Comparison of ENCODE assay signal across 8 cellular contexts in genomic region chr6:35776364-35777215, GRCh38. TPM values are rescaled to one million over a fixed set of nuclear protein-coding genes. Genes with fewer than 3 reads are reported as not detected.
DNase-seq lines count a peak whose midpoint lies in the region; ATAC-seq and TF ChIP-seq lines count a peak whose summit lies in the region.

TSS of gene CLPSL2 (plus strand) at chr6:35776598. CDS start at chr6:35776619, 21 bp downstream.

- peak within 1 kb of the TSS; percentile 3; the same call in 1 of the 2 replicates for H3K27ac ChIP-seq in HCT116 (ENCODE audit: low read depth, low read length)

- no peak for TF ChIP-seq POLR2A in HCT116 (IDR thresholded peaks at IDR 0.05; ENCODE audit: borderline replicate concordance, extremely low read depth, insufficient read depth, insufficient read length)

- H3K9me3 ChIP-seq in HCT116 (ENCODE audit: control insufficient read depth in 1 of 2, insufficient read depth in 1 of 2, low read depth in 1 of 2, low read length in 2 of 2): no peaks in the 10 kb centered on the region

- no peaks in the 10 kb centered on the region for H4K20me1 ChIP-seq in HCT116 (ENCODE audit: insufficient read depth)

- in situ Hi-C loops in ACHN (cut with HindIII; ENCODE audit: low pct_ligation_motif_present, low pct_unique_long_range_greater_than_20kb, low sequenced_read_pairs): no loop called here
- in situ Hi-C loops in G401 (cut with HindIII; ENCODE audit: low sequenced_read_pairs): no loop called here

- no peaks in the 10 kb centered on the region for H3K9me2 ChIP-seq in HCT116 (ENCODE audit: insufficient read depth)

- peak within 1 kb of the TSS; percentile 91 for H3K4me2 ChIP-seq in HCT116 (ENCODE audit: low read length)

- H3K36me3 ChIP-seq in HCT116 (ENCODE audit: control insufficient read depth in 1 of 2, insufficient read depth in 2 of 2, low read length in 2 of 2): no peaks in the 10 kb centered on the region

- peaks cover 12 to 21% of the 10 kb centered on the region in 2 experiments; a peak in 3 of 4 replicates for H3K4me1 ChIP-seq in HCT116 (ENCODE audit: control insufficient read depth in 1 of 2, insufficient read depth in 2 of 2, low read length in 2 of 2)

- BruUV-seq in HCT116 (replicated peaks; lab: Mats Ljungman, UMichigan): no TSS peak

- POLR2A ChIA-PET in HCT116 (lab: Charles Lee): no interaction called here

- no peaks in the 10 kb centered on the region for H3K36me3 Mint-ChIP-seq in activated T-helper 1 cell treated with anti-CD3 and anti-CD28 coated beads, Interleukin-12 subunit alpha, Interleukin-12 subunit beta, Interleukin-2, Interleukin-4 antibody, amounts not matched to agents 30 ng/mL and 10 ng/mL and 1 ng/mL, durations not matched to agents 14 hours and 24 hours and 36 hours (ENCODE audit: low read depth)
- no peaks in the 10 kb centered on the region for H3K36me3 Mint-ChIP-seq in stimulated activated naive B cell treated with anti-CD40 and anti-IgM and Interleukin-4, amounts not matched to agents 10 μg/mL and 1 μg/mL and 100 μg/mL, for 72 hours

- DNase-seq in ACHN (peak; percentile 31), HCT116 (ENCODE audit: low read depth, low spot score) (no peak), G401 (ENCODE audit: low spot score) (no peak)
- no peak for DNase-seq in activated T-helper 1 cell treated with anti-CD3 and anti-CD28 coated beads, Interleukin-12 subunit alpha, Interleukin-12 subunit beta, Interleukin-2, Interleukin-4 antibody, amounts not matched to agents 30 ng/mL and 10 ng/mL and 1 ng/mL, durations not matched to agents 14 hours and 24 hours and 36 hours (ENCODE audit: low spot score)
- peak; percentile 15 for DNase-seq in stimulated activated naive B cell treated with anti-CD40 and anti-IgM and Interleukin-4, amounts not matched to agents 10 μg/mL and 1 μg/mL and 100 μg/mL, for 72 hours

- ATAC-seq in HCT116: peak; percentile 83
- peak; percentile 78 to 79 for ATAC-seq in stimulated activated naive B cell treated with anti-CD40 and anti-IgM and Interleukin-4, amounts not matched to agents 10 μg/mL and 1 μg/mL and 100 μg/mL, for 72 hours (replicated peaks)
- no peak for ATAC-seq in HG02642 (IDR thresholded peaks at IDR 0.05; ENCODE audit: poor library complexity, unreplicated experiment)
- ATAC-seq in GM19463 (IDR thresholded peaks at IDR 0.05; ENCODE audit: unreplicated experiment): no peak

- H3K9me3 Mint-ChIP-seq in activated T-helper 1 cell treated with anti-CD3 and anti-CD28 coated beads, Interleukin-12 subunit alpha, Interleukin-12 subunit beta, Interleukin-2, Interleukin-4 antibody, amounts not matched to agents 30 ng/mL and 10 ng/mL and 1 ng/mL, durations not matched to agents 14 hours and 24 hours and 36 hours: no peaks in the 10 kb centered on the region
- H3K9me3 Mint-ChIP-seq in stimulated activated naive B cell treated with anti-CD40 and anti-IgM and Interleukin-4, amounts not matched to agents 10 μg/mL and 1 μg/mL and 100 μg/mL, for 72 hours: no peaks in the 10 kb centered on the region

- peak within 1 kb of the TSS; percentile 98 for H2AFZ ChIP-seq in HCT116 (ENCODE audit: low read depth, low read length, poor library complexity, severe bottlenecking)

- no peak within 1 kb of the TSS for H3K27ac Mint-ChIP-seq in activated T-helper 1 cell treated with anti-CD3 and anti-CD28 coated beads, Interleukin-12 subunit alpha, Interleukin-12 subunit beta, Interleukin-2, Interleukin-4 antibody, amounts not matched to agents 30 ng/mL and 10 ng/mL and 1 ng/mL, durations not matched to agents 14 hours and 24 hours and 36 hours
- H3K27ac Mint-ChIP-seq in stimulated activated naive B cell treated with anti-CD40 and anti-IgM and Interleukin-4, amounts not matched to agents 10 μg/mL and 1 μg/mL and 100 μg/mL, for 72 hours: no peak within 1 kb of the TSS

- H3K27me3 Mint-ChIP-seq in activated T-helper 1 cell treated with anti-CD3 and anti-CD28 coated beads, Interleukin-12 subunit alpha, Interleukin-12 subunit beta, Interleukin-2, Interleukin-4 antibody, amounts not matched to agents 30 ng/mL and 10 ng/mL and 1 ng/mL, durations not matched to agents 14 hours and 24 hours and 36 hours (ENCODE audit: insufficient read depth): peaks cover 24% of the 10 kb centered on the region
- peaks cover 18 to 25% of the 10 kb centered on the region in 2 donors for H3K27me3 Mint-ChIP-seq in stimulated activated naive B cell treated with anti-CD40 and anti-IgM and Interleukin-4, amounts not matched to agents 10 μg/mL and 1 μg/mL and 100 μg/mL, for 72 hours

- RAD21 ChIA-PET in HCT116 (lab: Charles Lee; ENCODE audit: low non-redundant PET in 1 of 2, low total read pairs in 2 of 2, uncharacterized antibody in 2 of 2, unreplicated experiment in 2 of 2): no interaction called here

- H3K4me3 ChIP-seq in HCT116 (replicated peaks in 1 of 2; ENCODE audit: low read depth in 1 of 2, low read length in 2 of 2) (peak within 1 kb of the TSS; percentile 39 to 59), iPS-11a (ENCODE audit: low read depth, low read length) (peak within 1 kb of the TSS; percentile 37)

- no peak for TF ChIP-seq RAD21 in HCT116 (IDR thresholded peaks at IDR 0.05; ENCODE audit: low read depth)

- H3K27me3 ChIP-seq in HCT116 (ENCODE audit: insufficient read depth, low read length): no peaks in the 10 kb centered on the region

- peak within 1 kb of the TSS; percentile 47 for H3K4me3 Mint-ChIP-seq in activated T-helper 1 cell treated with anti-CD3 and anti-CD28 coated beads, Interleukin-12 subunit alpha, Interleukin-12 subunit beta, Interleukin-2, Interleukin-4 antibody, amounts not matched to agents 30 ng/mL and 10 ng/mL and 1 ng/mL, durations not matched to agents 14 hours and 24 hours and 36 hours
- peak within 1 kb of the TSS; percentile 81 for H3K4me3 Mint-ChIP-seq in stimulated activated naive B cell treated with anti-CD40 and anti-IgM and Interleukin-4, amounts not matched to agents 10 μg/mL and 1 μg/mL and 100 μg/mL, for 72 hours

- no peaks in the 10 kb centered on the region for H3K79me2 ChIP-seq in HCT116 (ENCODE audit: insufficient read depth, low read length)

- intact Hi-C loops in HCT116 (cut with micrococcal nuclease): no loop called here
- intact Hi-C loops in activated T-helper 1 cell treated with anti-CD3 and anti-CD28 coated beads, Interleukin-12 subunit alpha, Interleukin-12 subunit beta, Interleukin-2, Interleukin-4 antibody, amounts not matched to agents 30 ng/mL and 10 ng/mL and 1 ng/mL, durations not matched to agents 14 hours and 24 hours and 36 hours (cut with micrococcal nuclease): no loop called here

- TF ChIP-seq CTCF in HCT116 (IDR thresholded peaks at IDR 0.05 in 2 of 3, conservative IDR thresholded peaks at IDR 0.05 in 1 of 3; ENCODE audit: borderline replicate concordance in 1 of 3, insufficient read depth in 1 of 3, low read depth in 2 of 3, low read length in 2 of 3): no peak

- H3K9ac ChIP-seq in HCT116 (ENCODE audit: low read length): peak within 1 kb of the TSS; percentile 59

- CTCF ChIA-PET in HCT116 (lab: Charles Lee): no interaction called here

- no peaks in the 10 kb centered on the region for H3K4me1 Mint-ChIP-seq in activated T-helper 1 cell treated with anti-CD3 and anti-CD28 coated beads, Interleukin-12 subunit alpha, Interleukin-12 subunit beta, Interleukin-2, Interleukin-4 antibody, amounts not matched to agents 30 ng/mL and 10 ng/mL and 1 ng/mL, durations not matched to agents 14 hours and 24 hours and 36 hours (ENCODE audit: low read depth)
- H3K4me1 Mint-ChIP-seq in stimulated activated naive B cell treated with anti-CD40 and anti-IgM and Interleukin-4, amounts not matched to agents 10 μg/mL and 1 μg/mL and 100 μg/mL, for 72 hours: peaks cover 15 to 26% of the 10 kb centered on the region in 2 donors

TF ChIP-seq in HCT116, 20 proteins besides CTCF, POLR2A, EP300 and RAD21:
- TF ChIP-seq, protein P1, sequence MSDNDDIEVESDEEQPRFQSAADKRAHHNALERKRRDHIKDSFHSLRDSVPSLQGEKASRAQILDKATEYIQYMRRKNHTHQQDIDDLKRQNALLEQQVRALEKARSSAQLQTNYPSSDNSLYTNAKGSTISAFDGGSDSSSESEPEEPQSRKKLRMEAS (IDR thresholded peaks at IDR 0.05): peak; percentile 62; the same call in 1 of the 2 replicates
- no peak for TF ChIP-seq JUND (IDR thresholded peaks at IDR 0.05)
- no peak for TF ChIP-seq SIN3A (IDR thresholded peaks at IDR 0.05; ENCODE audit: low read depth)
- TF ChIP-seq TCF7L2 (IDR thresholded peaks at IDR 0.05; ENCODE audit: borderline replicate concordance, extremely low read depth, insufficient read depth, insufficient read length): peak; percentile 92
- TF ChIP-seq EGR1 (IDR thresholded peaks at IDR 0.05; ENCODE audit: low read depth): no peak
- peak; percentile 31; the same call in 1 of the 2 replicates for TF ChIP-seq ZFX (IDR thresholded peaks at IDR 0.05)
- TF ChIP-seq REST (IDR thresholded peaks at IDR 0.05; ENCODE audit: low read depth): no peak

RNA-seq across cellular contexts. Expression of gene CLPSL2, which starts in this region (rescaled TPM):
- 1.7 TPM for total RNA-seq in HCT116 (2021; ENCODE audit: unreplicated experiment)
- 1.1 and 3.6 TPM in 2 replicates for polyA plus RNA-seq in HCT116 (2012)
- total RNA-seq in activated T-helper 1 cell treated with anti-CD3 and anti-CD28 coated beads, Interleukin-12 subunit alpha, Interleukin-12 subunit beta, Interleukin-2, Interleukin-4 antibody, amounts not matched to agents 30 ng/mL and 10 ng/mL and 1 ng/mL, durations not matched to agents 14 hours and 24 hours and 36 hours: not detected in 2 replicates
- total RNA-seq in G401 (2014; rRNA removed; shearing (Covaris generic)): not detected in 2 replicates

Comparison
In these comparisons a context has a peak if more than half of its experiments do, and no peak if none do; other contexts are left out.
1. DNase-seq: peak in ACHN (single experiment) and stimulated activated naive B cell treated with anti-CD40 and anti-IgM and Interleukin-4, amounts not matched to agents 10 μg/mL and 1 μg/mL and 100 μg/mL, for 72 hours (single experiment); none in HCT116 (single experiment), activated T-helper 1 cell treated with anti-CD3 and anti-CD28 coated beads, Interleukin-12 subunit alpha, Interleukin-12 subunit beta, Interleukin-2, Interleukin-4 antibody, amounts not matched to agents 30 ng/mL and 10 ng/mL and 1 ng/mL, durations not matched to agents 14 hours and 24 hours and 36 hours (single experiment) and G401 (single experiment).
2. ATAC-seq: peak in HCT116 (single experiment) and stimulated activated naive B cell treated with anti-CD40 and anti-IgM and Interleukin-4, amounts not matched to agents 10 μg/mL and 1 μg/mL and 100 μg/mL, for 72 hours (2 of 2); none in HG02642 (single experiment) and GM19463 (single experiment).